In the genomic region with DNA sequence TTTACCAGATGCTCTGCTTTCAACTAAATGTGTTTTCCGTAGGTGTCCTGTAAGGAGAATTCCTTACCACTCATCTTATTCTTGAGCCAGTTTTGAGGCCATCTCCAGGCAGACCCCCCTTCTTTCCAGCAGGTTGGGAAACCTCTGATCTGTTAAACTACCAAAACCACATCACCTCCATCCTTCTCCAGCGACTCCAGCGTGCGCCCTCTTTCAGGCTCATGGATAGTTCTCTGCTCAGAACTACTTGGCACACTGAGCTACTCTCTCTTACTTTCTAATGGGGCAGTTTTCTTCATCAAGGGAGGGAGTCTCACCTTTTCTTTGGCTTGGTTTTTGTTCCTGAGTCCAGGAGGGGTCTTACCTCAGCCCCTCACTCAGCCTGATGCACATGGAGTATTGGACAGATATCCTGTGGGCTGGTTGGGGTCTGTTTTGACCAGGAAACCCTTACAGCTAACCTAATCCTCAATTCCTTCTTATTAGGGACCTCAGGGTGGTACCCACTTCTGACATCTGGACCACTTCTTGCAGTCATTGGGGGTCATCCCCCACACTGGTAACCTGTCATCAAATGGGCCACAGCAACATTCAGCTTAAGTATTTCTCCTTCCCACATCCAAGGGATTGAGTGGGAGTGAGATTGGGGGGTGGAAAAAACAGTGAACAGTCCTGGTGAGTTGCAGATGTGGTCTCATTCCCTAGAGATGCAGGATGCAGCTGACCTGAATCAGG, we compare ENCODE assay signal across 1 cellular context.
TF ChIP-seq lines count a peak whose summit lies in the region.

No MANE protein-coding gene starts in this region.

TF ChIP-seq in GM23338, 12 proteins besides CTCF, POLR2A, EP300 and RAD21 (continued from another document):
- TF ChIP-seq, protein P1, sequence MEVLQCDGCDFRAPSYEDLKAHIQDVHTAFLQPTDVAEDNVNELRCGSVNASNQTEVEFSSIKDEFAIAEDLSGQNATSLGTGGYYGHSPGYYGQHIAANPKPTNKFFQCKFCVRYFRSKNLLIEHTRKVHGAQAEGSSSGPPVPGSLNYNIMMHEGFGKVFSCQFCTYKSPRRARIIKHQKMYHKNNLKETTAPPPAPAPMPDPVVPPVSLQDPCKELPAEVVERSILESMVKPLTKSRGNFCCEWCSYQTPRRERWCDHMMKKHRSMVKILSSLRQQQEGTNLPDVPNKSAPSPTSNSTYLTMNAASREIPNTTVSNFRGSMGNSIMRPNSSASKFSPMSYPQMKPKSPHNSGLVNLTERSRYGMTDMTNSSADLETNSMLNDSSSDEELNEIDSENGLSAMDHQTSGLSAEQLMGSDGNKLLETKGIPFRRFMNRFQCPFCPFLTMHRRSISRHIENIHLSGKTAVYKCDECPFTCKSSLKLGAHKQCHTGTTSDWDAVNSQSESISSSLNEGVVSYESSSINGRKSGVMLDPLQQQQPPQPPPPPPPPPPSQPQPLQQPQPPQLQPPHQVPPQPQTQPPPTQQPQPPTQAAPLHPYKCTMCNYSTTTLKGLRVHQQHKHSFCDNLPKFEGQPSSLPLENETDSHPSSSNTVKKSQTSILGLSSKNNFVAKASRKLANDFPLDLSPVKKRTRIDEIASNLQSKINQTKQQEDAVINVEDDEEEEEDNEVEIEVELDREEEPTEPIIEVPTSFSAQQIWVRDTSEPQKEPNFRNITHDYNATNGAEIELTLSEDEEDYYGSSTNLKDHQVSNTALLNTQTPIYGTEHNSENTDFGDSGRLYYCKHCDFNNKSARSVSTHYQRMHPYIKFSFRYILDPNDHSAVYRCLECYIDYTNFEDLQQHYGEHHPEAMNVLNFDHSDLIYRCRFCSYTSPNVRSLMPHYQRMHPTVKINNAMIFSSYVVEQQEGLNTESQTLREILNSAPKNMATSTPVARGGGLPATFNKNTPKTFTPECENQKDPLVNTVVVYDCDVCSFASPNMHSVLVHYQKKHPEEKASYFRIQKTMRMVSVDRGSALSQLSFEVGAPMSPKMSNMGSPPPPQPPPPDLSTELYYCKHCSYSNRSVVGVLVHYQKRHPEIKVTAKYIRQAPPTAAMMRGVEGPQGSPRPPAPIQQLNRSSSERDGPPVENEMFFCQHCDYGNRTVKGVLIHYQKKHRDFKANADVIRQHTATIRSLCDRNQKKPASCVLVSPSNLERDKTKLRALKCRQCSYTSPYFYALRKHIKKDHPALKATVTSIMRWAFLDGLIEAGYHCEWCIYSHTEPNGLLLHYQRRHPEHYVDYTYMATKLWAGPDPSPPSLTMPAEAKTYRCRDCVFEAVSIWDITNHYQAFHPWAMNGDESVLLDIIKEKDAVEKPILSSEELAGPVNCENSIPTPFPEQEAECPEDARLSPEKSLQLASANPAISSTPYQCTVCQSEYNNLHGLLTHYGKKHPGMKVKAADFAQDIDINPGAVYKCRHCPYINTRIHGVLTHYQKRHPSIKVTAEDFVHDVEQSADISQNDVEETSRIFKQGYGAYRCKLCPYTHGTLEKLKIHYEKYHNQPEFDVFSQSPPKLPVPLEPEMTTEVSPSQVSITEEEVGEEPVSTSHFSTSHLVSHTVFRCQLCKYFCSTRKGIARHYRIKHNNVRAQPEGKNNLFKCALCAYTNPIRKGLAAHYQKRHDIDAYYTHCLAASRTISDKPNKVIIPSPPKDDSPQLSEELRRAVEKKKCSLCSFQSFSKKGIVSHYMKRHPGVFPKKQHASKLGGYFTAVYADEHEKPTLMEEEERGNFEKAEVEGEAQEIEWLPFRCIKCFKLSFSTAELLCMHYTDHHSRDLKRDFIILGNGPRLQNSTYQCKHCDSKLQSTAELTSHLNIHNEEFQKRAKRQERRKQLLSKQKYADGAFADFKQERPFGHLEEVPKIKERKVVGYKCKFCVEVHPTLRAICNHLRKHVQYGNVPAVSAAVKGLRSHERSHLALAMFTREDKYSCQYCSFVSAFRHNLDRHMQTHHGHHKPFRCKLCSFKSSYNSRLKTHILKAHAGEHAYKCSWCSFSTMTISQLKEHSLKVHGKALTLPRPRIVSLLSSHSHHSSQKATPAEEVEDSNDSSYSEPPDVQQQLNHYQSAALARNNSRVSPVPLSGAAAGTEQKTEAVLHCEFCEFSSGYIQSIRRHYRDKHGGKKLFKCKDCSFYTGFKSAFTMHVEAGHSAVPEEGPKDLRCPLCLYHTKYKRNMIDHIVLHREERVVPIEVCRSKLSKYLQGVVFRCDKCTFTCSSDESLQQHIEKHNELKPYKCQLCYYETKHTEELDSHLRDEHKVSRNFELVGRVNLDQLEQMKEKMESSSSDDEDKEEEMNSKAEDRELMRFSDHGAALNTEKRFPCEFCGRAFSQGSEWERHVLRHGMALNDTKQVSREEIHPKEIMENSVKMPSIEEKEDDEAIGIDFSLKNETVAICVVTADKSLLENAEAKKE (CRISPR knock-in tag; IDR thresholded peaks at IDR 0.05): no peak
- no peak for TF ChIP-seq JUNB (IDR thresholded peaks at IDR 0.05; ENCODE audit: unreplicated experiment)
- TF ChIP-seq CREB1 (CRISPR knock-in tag; IDR thresholded peaks at IDR 0.05; ENCODE audit: low read depth): no peak
- TF ChIP-seq EZH2phosphoT487 (IDR thresholded peaks at IDR 0.05; ENCODE audit: unreplicated experiment): no peak
